1 cellular context compared by ENCODE assay signal in the genomic region with DNA sequence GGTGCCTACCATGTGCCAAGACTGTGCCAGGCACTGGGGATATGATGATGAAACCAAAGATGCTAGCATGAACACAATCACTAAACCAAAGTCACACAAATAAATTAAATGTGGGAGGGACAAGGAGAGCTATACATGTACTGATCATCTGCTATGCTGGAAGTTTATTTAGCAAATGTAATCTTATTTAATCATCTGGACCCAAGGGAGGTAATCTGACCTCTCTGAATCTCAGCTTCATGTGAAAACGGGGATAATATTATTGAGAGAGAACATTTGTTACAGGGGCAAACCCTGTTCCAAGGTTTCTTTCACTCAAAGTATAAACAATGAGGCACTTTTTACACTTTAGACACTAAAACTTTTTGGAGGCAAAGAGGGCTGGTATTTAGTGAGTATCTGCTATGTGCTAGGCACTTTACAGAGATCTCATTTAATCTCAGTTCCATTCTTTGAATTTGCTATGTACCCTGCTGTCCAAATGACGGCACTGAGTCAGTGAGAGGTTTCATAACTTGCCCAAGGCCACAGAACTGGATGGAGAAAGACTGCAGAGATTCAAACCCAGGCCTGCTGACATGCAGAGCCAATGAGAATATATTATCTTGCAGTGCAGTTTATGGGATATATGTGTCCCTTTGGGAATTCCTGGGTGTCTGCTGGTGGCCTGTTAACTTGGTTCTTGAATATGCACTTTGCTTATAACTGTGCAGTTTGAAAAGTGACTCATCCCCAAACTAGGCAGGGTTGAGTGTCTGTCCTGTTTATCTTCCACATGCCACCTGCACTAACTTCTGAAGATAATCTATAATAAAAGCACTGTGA.
TF ChIP-seq lines count a peak whose summit lies in the region.

No MANE protein-coding gene starts in this region.

TF ChIP-seq in HepG2, 621 proteins besides CTCF, POLR2A, EP300 and RAD21 (continued from another document and continues in another):
- TF ChIP-seq, protein P1, sequence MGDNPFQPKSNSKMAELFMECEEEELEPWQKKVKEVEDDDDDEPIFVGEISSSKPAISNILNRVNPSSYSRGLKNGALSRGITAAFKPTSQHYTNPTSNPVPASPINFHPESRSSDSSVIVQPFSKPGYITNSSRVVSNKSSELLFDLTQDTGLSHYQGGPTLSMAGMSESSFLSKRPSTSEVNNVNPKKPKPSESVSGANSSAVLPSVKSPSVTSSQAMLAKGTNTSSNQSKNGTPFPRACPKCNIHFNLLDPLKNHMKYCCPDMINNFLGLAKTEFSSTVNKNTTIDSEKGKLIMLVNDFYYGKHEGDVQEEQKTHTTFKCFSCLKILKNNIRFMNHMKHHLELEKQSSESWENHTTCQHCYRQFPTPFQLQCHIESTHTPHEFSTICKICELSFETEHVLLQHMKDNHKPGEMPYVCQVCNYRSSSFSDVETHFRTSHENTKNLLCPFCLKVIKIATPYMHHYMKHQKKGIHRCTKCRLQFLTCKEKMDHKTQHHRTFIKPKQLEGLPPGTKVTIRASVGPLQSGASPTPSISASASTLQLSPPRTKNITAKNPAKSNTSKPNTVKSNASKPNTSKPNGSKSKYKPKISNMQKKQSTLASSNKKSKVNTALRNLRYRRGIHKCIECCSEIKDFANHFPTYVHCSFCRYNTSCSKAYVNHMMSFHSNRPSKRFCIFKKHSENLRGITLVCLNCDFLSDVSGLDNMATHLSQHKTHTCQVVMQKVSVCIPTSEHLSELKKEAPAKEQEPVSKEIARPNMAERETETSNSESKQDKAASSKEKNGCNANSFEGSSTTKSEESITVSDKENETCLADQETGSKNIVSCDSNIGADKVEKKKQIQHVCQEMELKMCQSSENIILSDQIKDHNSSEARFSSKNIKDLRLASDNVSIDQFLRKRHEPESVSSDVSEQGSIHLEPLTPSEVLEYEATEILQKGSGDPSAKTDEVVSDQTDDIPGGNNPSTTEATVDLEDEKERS (CRISPR knock-in tag; IDR thresholded peaks at IDR 0.05), result no peak
- TF ChIP-seq FOXM1 (CRISPR knock-in tag; IDR thresholded peaks at IDR 0.05), result no peak
- peak; percentile 87 for TF ChIP-seq JUN (CRISPR knock-in tag; IDR thresholded peaks at IDR 0.05)
- TF ChIP-seq, protein P2, sequence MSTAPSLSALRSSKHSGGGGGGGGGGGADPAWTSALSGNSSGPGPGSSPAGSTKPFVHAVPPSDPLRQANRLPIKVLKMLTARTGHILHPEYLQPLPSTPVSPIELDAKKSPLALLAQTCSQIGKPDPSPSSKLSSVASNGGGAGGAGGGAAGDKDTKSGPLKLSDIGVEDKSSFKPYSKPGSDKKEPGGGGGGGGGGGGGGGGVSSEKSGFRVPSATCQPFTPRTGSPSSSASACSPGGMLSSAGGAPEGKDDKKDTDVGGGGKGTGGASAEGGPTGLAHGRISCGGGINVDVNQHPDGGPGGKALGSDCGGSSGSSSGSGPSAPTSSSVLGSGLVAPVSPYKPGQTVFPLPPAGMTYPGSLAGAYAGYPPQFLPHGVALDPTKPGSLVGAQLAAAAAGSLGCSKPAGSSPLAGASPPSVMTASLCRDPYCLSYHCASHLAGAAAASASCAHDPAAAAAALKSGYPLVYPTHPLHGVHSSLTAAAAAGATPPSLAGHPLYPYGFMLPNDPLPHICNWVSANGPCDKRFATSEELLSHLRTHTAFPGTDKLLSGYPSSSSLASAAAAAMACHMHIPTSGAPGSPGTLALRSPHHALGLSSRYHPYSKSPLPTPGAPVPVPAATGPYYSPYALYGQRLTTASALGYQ (CRISPR knock-in tag; IDR thresholded peaks at IDR 0.05), result no peak; the same call in 1 of the 2 replicates
- TF ChIP-seq YEATS4 (CRISPR knock-in tag; IDR thresholded peaks at IDR 0.05; ENCODE audit: borderline replicate concordance), result no peak
- TF ChIP-seq, protein P3, sequence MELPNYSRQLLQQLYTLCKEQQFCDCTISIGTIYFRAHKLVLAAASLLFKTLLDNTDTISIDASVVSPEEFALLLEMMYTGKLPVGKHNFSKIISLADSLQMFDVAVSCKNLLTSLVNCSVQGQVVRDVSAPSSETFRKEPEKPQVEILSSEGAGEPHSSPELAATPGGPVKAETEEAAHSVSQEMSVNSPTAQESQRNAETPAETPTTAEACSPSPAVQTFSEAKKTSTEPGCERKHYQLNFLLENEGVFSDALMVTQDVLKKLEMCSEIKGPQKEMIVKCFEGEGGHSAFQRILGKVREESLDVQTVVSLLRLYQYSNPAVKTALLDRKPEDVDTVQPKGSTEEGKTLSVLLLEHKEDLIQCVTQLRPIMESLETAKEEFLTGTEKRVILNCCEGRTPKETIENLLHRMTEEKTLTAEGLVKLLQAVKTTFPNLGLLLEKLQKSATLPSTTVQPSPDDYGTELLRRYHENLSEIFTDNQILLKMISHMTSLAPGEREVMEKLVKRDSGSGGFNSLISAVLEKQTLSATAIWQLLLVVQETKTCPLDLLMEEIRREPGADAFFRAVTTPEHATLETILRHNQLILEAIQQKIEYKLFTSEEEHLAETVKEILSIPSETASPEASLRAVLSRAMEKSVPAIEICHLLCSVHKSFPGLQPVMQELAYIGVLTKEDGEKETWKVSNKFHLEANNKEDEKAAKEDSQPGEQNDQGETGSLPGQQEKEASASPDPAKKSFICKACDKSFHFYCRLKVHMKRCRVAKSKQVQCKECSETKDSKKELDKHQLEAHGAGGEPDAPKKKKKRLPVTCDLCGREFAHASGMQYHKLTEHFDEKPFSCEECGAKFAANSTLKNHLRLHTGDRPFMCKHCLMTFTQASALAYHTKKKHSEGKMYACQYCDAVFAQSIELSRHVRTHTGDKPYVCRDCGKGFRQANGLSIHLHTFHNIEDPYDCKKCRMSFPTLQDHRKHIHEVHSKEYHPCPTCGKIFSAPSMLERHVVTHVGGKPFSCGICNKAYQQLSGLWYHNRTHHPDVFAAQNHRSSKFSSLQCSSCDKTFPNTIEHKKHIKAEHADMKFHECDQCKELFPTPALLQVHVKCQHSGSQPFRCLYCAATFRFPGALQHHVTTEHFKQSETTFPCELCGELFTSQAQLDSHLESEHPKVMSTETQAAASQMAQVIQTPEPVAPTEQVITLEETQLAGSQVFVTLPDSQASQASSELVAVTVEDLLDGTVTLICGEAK (IDR thresholded peaks at IDR 0.05), result no peak
- TF ChIP-seq, protein P3 (CRISPR knock-in tag; IDR thresholded peaks at IDR 0.05), result no peak; the same call in 1 of the 2 replicates
- TF ChIP-seq KLF16 (CRISPR knock-in tag; IDR thresholded peaks at IDR 0.05), result peak in 1 of 2 experiments; percentile 26; a peak in 1 of 4 replicates
- TF ChIP-seq, protein P4, sequence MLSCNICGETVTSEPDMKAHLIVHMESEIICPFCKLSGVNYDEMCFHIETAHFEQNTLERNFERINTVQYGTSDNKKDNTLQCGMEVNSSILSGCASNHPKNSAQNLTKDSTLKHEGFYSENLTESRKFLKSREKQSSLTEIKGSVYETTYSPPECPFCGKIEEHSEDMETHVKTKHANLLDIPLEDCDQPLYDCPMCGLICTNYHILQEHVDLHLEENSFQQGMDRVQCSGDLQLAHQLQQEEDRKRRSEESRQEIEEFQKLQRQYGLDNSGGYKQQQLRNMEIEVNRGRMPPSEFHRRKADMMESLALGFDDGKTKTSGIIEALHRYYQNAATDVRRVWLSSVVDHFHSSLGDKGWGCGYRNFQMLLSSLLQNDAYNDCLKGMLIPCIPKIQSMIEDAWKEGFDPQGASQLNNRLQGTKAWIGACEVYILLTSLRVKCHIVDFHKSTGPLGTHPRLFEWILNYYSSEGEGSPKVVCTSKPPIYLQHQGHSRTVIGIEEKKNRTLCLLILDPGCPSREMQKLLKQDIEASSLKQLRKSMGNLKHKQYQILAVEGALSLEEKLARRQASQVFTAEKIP (CRISPR knock-in tag; IDR thresholded peaks at IDR 0.05; ENCODE audit: borderline replicate concordance), result no peak
- TF ChIP-seq HOXD1 (CRISPR knock-in tag; IDR thresholded peaks at IDR 0.05), result no peak
- no peak for TF ChIP-seq ZNF879 (CRISPR knock-in tag; IDR thresholded peaks at IDR 0.05)
- no peak for TF ChIP-seq RFXAP (CRISPR knock-in tag; IDR thresholded peaks at IDR 0.05; ENCODE audit: borderline replicate concordance)
- TF ChIP-seq, protein P5, sequence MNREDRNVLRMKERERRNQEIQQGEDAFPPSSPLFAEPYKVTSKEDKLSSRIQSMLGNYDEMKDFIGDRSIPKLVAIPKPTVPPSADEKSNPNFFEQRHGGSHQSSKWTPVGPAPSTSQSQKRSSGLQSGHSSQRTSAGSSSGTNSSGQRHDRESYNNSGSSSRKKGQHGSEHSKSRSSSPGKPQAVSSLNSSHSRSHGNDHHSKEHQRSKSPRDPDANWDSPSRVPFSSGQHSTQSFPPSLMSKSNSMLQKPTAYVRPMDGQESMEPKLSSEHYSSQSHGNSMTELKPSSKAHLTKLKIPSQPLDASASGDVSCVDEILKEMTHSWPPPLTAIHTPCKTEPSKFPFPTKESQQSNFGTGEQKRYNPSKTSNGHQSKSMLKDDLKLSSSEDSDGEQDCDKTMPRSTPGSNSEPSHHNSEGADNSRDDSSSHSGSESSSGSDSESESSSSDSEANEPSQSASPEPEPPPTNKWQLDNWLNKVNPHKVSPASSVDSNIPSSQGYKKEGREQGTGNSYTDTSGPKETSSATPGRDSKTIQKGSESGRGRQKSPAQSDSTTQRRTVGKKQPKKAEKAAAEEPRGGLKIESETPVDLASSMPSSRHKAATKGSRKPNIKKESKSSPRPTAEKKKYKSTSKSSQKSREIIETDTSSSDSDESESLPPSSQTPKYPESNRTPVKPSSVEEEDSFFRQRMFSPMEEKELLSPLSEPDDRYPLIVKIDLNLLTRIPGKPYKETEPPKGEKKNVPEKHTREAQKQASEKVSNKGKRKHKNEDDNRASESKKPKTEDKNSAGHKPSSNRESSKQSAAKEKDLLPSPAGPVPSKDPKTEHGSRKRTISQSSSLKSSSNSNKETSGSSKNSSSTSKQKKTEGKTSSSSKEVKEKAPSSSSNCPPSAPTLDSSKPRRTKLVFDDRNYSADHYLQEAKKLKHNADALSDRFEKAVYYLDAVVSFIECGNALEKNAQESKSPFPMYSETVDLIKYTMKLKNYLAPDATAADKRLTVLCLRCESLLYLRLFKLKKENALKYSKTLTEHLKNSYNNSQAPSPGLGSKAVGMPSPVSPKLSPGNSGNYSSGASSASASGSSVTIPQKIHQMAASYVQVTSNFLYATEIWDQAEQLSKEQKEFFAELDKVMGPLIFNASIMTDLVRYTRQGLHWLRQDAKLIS (CRISPR knock-in tag; IDR thresholded peaks at IDR 0.05), result no peak
- TF ChIP-seq, protein P6, sequence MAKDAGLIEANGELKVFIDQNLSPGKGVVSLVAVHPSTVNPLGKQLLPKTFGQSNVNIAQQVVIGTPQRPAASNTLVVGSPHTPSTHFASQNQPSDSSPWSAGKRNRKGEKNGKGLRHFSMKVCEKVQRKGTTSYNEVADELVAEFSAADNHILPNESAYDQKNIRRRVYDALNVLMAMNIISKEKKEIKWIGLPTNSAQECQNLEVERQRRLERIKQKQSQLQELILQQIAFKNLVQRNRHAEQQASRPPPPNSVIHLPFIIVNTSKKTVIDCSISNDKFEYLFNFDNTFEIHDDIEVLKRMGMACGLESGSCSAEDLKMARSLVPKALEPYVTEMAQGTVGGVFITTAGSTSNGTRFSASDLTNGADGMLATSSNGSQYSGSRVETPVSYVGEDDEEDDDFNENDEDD (CRISPR knock-in tag; IDR thresholded peaks at IDR 0.05; ENCODE audit: borderline replicate concordance), result no peak
- TF ChIP-seq, protein P7, sequence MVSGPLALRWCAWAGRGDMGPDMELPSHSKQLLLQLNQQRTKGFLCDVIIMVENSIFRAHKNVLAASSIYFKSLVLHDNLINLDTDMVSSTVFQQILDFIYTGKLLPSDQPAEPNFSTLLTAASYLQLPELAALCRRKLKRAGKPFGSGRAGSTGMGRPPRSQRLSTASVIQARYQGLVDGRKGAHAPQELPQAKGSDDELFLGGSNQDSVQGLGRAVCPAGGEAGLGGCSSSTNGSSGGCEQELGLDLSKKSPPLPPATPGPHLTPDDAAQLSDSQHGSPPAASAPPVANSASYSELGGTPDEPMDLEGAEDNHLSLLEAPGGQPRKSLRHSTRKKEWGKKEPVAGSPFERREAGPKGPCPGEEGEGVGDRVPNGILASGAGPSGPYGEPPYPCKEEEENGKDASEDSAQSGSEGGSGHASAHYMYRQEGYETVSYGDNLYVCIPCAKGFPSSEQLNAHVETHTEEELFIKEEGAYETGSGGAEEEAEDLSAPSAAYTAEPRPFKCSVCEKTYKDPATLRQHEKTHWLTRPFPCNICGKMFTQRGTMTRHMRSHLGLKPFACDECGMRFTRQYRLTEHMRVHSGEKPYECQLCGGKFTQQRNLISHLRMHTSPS (CRISPR knock-in tag; IDR thresholded peaks at IDR 0.05; ENCODE audit: low read depth), result no peak
- TF ChIP-seq TCF7L2 (IDR thresholded peaks at IDR 0.05; ENCODE audit: low read depth, low read length), result no peak
- TF ChIP-seq, protein P8, sequence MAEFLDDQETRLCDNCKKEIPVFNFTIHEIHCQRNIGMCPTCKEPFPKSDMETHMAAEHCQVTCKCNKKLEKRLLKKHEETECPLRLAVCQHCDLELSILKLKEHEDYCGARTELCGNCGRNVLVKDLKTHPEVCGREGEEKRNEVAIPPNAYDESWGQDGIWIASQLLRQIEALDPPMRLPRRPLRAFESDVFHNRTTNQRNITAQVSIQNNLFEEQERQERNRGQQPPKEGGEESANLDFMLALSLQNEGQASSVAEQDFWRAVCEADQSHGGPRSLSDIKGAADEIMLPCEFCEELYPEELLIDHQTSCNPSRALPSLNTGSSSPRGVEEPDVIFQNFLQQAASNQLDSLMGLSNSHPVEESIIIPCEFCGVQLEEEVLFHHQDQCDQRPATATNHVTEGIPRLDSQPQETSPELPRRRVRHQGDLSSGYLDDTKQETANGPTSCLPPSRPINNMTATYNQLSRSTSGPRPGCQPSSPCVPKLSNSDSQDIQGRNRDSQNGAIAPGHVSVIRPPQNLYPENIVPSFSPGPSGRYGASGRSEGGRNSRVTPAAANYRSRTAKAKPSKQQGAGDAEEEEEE (CRISPR knock-in tag; IDR thresholded peaks at IDR 0.05; ENCODE audit: borderline replicate concordance), result no peak
